Comparison of ENCODE assay signal across 1 cellular context in genomic region chr2:205680067-205680466, GRCh38.
TF ChIP-seq lines count a peak whose summit lies in the region.

No MANE protein-coding gene starts in this region.

TF ChIP-seq in HEK293, 187 proteins besides CTCF, POLR2A, EP300 and RAD21 (continued from another document and continues in another):
- peak; percentile 44; the same call in 1 of the 2 replicates for TF ChIP-seq ZNF518A (tag by site-specific recombination; conservative IDR thresholded peaks at IDR 0.05; ENCODE audit: low read depth)
- no peak for TF ChIP-seq ZNF560 (tag by site-specific recombination; IDR thresholded peaks at IDR 0.05; ENCODE audit: borderline replicate concordance)
- TF ChIP-seq ZNF239 (tag by site-specific recombination; IDR thresholded peaks at IDR 0.05): no peak
- TF ChIP-seq SCRT2 (tag by site-specific recombination; IDR thresholded peaks at IDR 0.05): no peak
- no peak for TF ChIP-seq SP3 (tag by site-specific recombination; IDR thresholded peaks at IDR 0.05)
- 0 out of 2 replicates have a peak, but pooled peaks have one; percentile 47 for TF ChIP-seq ZNF501 (tag by site-specific recombination; IDR thresholded peaks at IDR 0.05)
- TF ChIP-seq GLIS1 (tag by site-specific recombination; IDR thresholded peaks at IDR 0.05): peak; percentile 64
- no peak for TF ChIP-seq ZNF488 (tag by site-specific recombination; IDR thresholded peaks at IDR 0.05)
- TF ChIP-seq ZNF169 (tag by site-specific recombination; IDR thresholded peaks at IDR 0.05): no peak
- TF ChIP-seq ZNF837 (tag by site-specific recombination; IDR thresholded peaks at IDR 0.05): no peak
- TF ChIP-seq ZNF571 (tag by site-specific recombination; IDR thresholded peaks at IDR 0.05): no peak
- no peak for TF ChIP-seq ZFP3 (tag by site-specific recombination; IDR thresholded peaks at IDR 0.05; ENCODE audit: low read depth)
- TF ChIP-seq ZNF311 (tag by site-specific recombination; IDR thresholded peaks at IDR 0.05; ENCODE audit: borderline replicate concordance): no peak
- TF ChIP-seq ZSCAN30 (tag by site-specific recombination; IDR thresholded peaks at IDR 0.05): peak; percentile 91
- TF ChIP-seq ZNF654 (tag by site-specific recombination; IDR thresholded peaks at IDR 0.05; ENCODE audit: low read depth): peak; percentile 78
- TF ChIP-seq ZNF112 (tag by site-specific recombination; IDR thresholded peaks at IDR 0.05): no peak
- TF ChIP-seq ZBTB49 (tag by site-specific recombination; IDR thresholded peaks at IDR 0.05; ENCODE audit: low read depth): no peak
- TF ChIP-seq OVOL3 (tag by site-specific recombination; IDR thresholded peaks at IDR 0.05): no peak
- TF ChIP-seq REST (tag by site-specific recombination; IDR thresholded peaks at IDR 0.05): peak; percentile 73; the same call in 1 of the 2 replicates
- TF ChIP-seq ZNF660 (tag by site-specific recombination; IDR thresholded peaks at IDR 0.05): peak; percentile 89
- TF ChIP-seq ZNF132 (tag by site-specific recombination; IDR thresholded peaks at IDR 0.05; ENCODE audit: borderline replicate concordance): no peak
- TF ChIP-seq TSHZ1 (tag by site-specific recombination; IDR thresholded peaks at IDR 0.05; ENCODE audit: borderline replicate concordance): no peak
- peak; percentile 21; the same call in 1 of the 2 replicates for TF ChIP-seq ZNF394 (tag by site-specific recombination; IDR thresholded peaks at IDR 0.05; ENCODE audit: borderline replicate concordance)
- TF ChIP-seq IKZF3 (tag by site-specific recombination; IDR thresholded peaks at IDR 0.05): peak; percentile 90
- TF ChIP-seq PATZ1 (tag by site-specific recombination; IDR thresholded peaks at IDR 0.05): peak; percentile 61; the same call in 1 of the 2 replicates
- 0 out of 2 replicates have a peak, but pooled peaks have one; percentile 18 for TF ChIP-seq KLF10 (tag by site-specific recombination; IDR thresholded peaks at IDR 0.05)
- no peak for TF ChIP-seq ZNF214 (tag by site-specific recombination; IDR thresholded peaks at IDR 0.05; ENCODE audit: borderline replicate concordance)
- peak; percentile 82 for TF ChIP-seq PRDM10 (tag by site-specific recombination; IDR thresholded peaks at IDR 0.05)
- TF ChIP-seq ZIC2 (tag by site-specific recombination; IDR thresholded peaks at IDR 0.05): no peak
- no peak for TF ChIP-seq ZNF623 (tag by site-specific recombination; IDR thresholded peaks at IDR 0.05)
- TF ChIP-seq ZNF776 (tag by site-specific recombination; IDR thresholded peaks at IDR 0.05; ENCODE audit: borderline replicate concordance): no peak
- TF ChIP-seq ZNF670 (tag by site-specific recombination; IDR thresholded peaks at IDR 0.05; ENCODE audit: low read depth): no peak
- no peak for TF ChIP-seq ZNF629 (tag by site-specific recombination; IDR thresholded peaks at IDR 0.05)
- TF ChIP-seq ZNF366 (tag by site-specific recombination; conservative IDR thresholded peaks at IDR 0.05): peak; percentile 26
- TF ChIP-seq ZFP41 (tag by site-specific recombination; IDR thresholded peaks at IDR 0.05; ENCODE audit: borderline replicate concordance): no peak
- TF ChIP-seq ZNF596 (tag by site-specific recombination; IDR thresholded peaks at IDR 0.05): peak; percentile 68
- peak; percentile 89 for TF ChIP-seq ZNF2 (tag by site-specific recombination; IDR thresholded peaks at IDR 0.05)
- no peak for TF ChIP-seq ZNF600 (tag by site-specific recombination; IDR thresholded peaks at IDR 0.05)
- TF ChIP-seq ZNF324 (tag by site-specific recombination; IDR thresholded peaks at IDR 0.05): peak; percentile 76; the same call in 1 of the 2 replicates
